ENCODE assay signal across 8 cellular contexts in the genomic region with DNA sequence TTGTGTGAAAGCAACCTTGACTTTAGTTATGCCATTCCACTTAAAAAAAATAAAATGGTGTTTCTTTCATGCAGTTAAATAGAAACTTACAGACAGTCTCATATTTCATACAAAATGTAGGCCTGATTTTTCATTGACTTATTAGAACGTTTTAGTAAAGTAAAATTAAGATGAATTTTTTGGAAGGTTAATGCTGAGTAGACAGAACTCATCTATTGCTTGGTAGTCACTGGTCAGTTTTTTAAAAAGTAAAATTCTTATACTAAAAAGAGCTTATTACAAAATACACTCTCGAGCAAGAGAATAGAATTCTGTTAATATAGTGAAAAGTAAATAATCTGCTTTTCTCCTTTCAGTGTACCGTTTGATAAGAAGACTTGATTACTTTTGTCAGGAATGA.
"Had no signal": no experiment of that assay in that cellular context is flagged by ENCODE, and none has a peak within 500 bp of the region (broad histone marks: within the 10 kb centered on the region; RNA-seq: fewer than 3 reads in every experiment).

No MANE protein-coding gene starts in this region.

- H3K36me3 Mint-ChIP-seq: IgD-negative memory B cell had no signal

- H3K27me3 Mint-ChIP-seq: IgD-negative memory B cell had no signal

- H3K27ac ChIP-seq: GM23248, HL-60 had no signal

- DNase-seq: GM23248, GOT3, H9, HCEC 1CT, KG1 had no signal

- FAIRE-seq: H54 had no signal

- H3K9ac ChIP-seq: GM23248 had no signal

- H3K4me3 ChIP-seq: GM23248 had no signal

- H3K27ac Mint-ChIP-seq: H9, IgD-negative memory B cell had no signal

- H3K4me1 Mint-ChIP-seq: H9, IgD-negative memory B cell had no signal

- H3K4me3 Mint-ChIP-seq: H9 had no signal

- H2AFZ ChIP-seq: GM23248 had no signal

- H3K9me3 Mint-ChIP-seq: IgD-negative memory B cell had no signal
